ENCODE assay signal across 9 cellular contexts in the genomic region with DNA sequence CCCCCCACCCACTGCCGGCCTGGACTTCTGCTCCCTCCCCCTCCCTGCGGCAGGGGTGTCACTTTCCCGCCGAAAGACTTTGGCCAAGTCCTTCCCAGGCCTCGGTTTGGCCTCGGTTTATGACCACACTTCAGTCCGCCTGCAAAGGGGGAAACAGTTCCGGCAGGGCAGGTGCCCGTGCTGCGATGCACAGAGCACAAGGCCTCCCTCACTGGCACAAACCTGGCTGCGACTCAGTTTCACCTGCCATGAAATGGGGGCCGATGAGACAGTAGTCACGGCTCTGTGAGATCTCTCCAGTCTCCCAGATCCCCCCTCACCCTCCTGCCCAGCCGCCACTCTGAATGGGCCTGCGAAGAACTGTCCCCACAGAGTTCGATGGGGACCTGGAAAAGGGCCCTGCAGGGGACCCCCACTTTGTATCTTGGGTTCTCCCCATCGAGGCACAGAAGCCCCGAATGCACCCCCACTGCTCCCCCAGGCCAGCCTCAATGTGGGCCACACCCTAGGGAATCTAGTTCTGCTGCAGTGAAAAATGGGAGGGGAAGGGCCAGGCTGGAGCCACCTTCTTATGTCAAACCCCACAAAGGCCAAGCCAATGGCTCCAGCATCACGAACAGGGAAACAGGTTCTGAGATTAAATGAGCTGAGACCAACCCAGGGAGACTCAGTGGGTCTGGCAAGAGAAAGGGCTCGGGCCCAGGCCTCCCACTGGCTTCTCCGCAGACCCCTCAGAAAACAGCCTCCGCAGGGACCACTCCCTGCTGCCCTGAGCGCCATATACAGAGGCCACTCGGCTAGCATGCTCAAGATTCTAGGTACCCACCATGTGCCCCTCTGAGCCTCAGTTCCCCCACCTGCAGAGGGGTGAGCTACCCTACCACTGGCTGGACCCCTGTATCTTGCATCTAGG. TPM values are rescaled to one million over a fixed set of nuclear protein-coding genes. Genes with fewer than 3 reads are reported as not detected.
DNase-seq lines count a peak whose midpoint lies in the region; ATAC-seq and TF ChIP-seq lines count a peak whose summit lies in the region.
"Had no signal": no experiment of that assay in that cellular context is flagged by ENCODE, and none has a peak within 500 bp of the region (broad histone marks: within the 10 kb centered on the region; RNA-seq: fewer than 3 reads in every experiment).

No MANE protein-coding gene starts in this region.

- H3K36me3 ChIP-seq in mammary epithelial cell (ENCODE audit: insufficient read depth, low read length) (no peaks in the 10 kb centered on the region), thyroid gland (no peaks in the 10 kb centered on the region)
- H3K36me3 ChIP-seq: left lung had no signal

- H3K9me3 ChIP-seq in mammary epithelial cell (replicated peaks; ENCODE audit: insufficient read depth, low read length): no peaks in the 10 kb centered on the region
- no peaks in the 10 kb centered on the region for H3K9me3 ChIP-seq in thyroid gland
- H3K9me3 ChIP-seq: left lung had no signal

- TF ChIP-seq CTCF in mammary epithelial cell (conservative IDR thresholded peaks at IDR 0.05 in 1 of 2, IDR thresholded peaks at IDR 0.05 in 1 of 2; ENCODE audit: extremely low read depth in 1 of 2, insufficient read depth in 1 of 2, low read depth in 1 of 2, low read length in 2 of 2) (no peak), thyroid gland (IDR thresholded peaks at IDR 0.05) (no peak)

- peak overlapping the region; percentile 55 for H3K4me2 ChIP-seq in mammary epithelial cell (ENCODE audit: insufficient read depth, low read depth, low read length)

- H3K27me3 Mint-ChIP-seq in activated naive CD4-positive, alpha-beta T cell treated with anti-CD3 and anti-CD28 coated beads for 36 hours (ENCODE audit: low read depth): no peaks in the 10 kb centered on the region
- H3K27me3 Mint-ChIP-seq in memory B cell: peaks cover 2% of the 10 kb centered on the region

- ATAC-seq in memory B cell (ENCODE audit: low read depth): no peak
- no peak for ATAC-seq in GM19023 (IDR thresholded peaks at IDR 0.05; ENCODE audit: unreplicated experiment)

- H4K20me1 ChIP-seq in mammary epithelial cell (ENCODE audit: insufficient read depth, low read length): no peaks in the 10 kb centered on the region

- H3K4me1 Mint-ChIP-seq in activated naive CD4-positive, alpha-beta T cell treated with anti-CD3 and anti-CD28 coated beads for 36 hours (ENCODE audit: low read depth): no peaks in the 10 kb centered on the region
- H3K4me1 Mint-ChIP-seq in memory B cell: peaks cover 2% of the 10 kb centered on the region

- in situ Hi-C loops in mammary epithelial cell (cut with MboI; ENCODE audit: low sequenced_read_pairs in 2 of 2): no loop called here

- TF ChIP-seq POLR2A in thyroid gland (IDR thresholded peaks at IDR 0.05): no peak

- no TSS peak for BruUV-seq in mammary epithelial cell (replicated peaks; lab: Mats Ljungman, UMichigan)

- H3K4me1 ChIP-seq in mammary epithelial cell (ENCODE audit: insufficient read depth, low read length): peaks cover 42% of the 10 kb centered on the region
- H3K4me1 ChIP-seq in thyroid gland: peaks cover 64 to 82% of the 10 kb centered on the region in 2 donors

- H3K27ac ChIP-seq in mammary epithelial cell (ENCODE audit: insufficient read depth, low read depth, low read length) (no peak overlapping the region), thyroid gland (peak overlapping the region in 2 of 3 donors; percentile 3 to 7)

- no peak overlapping the region for H2AFZ ChIP-seq in mammary epithelial cell (ENCODE audit: low read depth, low read length)

- dilution Hi-C loops in mammary epithelial cell (cut with HindIII; ENCODE audit: low sequenced_read_pairs): no loop called here

- DNase-seq in activated naive CD4-positive, alpha-beta T cell treated with anti-CD3 and anti-CD28 coated beads for 36 hours: no peak
- no peak for DNase-seq in activated naive CD4-positive, alpha-beta T cell (lab: John Stamatoyannopoulos, UW)
- DNase-seq in mammary epithelial cell: no peak
- no peak for DNase-seq in memory B cell (ENCODE audit: low spot score in 2 of 2)
- DNase-seq in thyroid gland: peak in 1 of 2 donors; percentile 33
- no peak for DNase-seq in islet precursor cell
- no peak for DNase-seq in GOT3 (lab: John Stamatoyannopoulos, UW)

- no peaks in the 10 kb centered on the region for H3K27me3 ChIP-seq in mammary epithelial cell (ENCODE audit: insufficient read depth, low read length)
- no peaks in the 10 kb centered on the region for H3K27me3 ChIP-seq in thyroid gland

- 58% methylated on average over 14 of the region's 24 CpGs for WGBS in mammary epithelial cell (ENCODE audit: low coverage, missing lambda C conversion rate)
- WGBS in thyroid gland, 2 donors: 78 to 92% methylated on average over 14 to 17 of the region's 24 CpGs

- H3K9me3 Mint-ChIP-seq in activated naive CD4-positive, alpha-beta T cell treated with anti-CD3 and anti-CD28 coated beads for 36 hours: no peaks in the 10 kb centered on the region
- no peaks in the 10 kb centered on the region for H3K9me3 Mint-ChIP-seq in memory B cell

- H3K36me3 Mint-ChIP-seq in activated naive CD4-positive, alpha-beta T cell treated with anti-CD3 and anti-CD28 coated beads for 36 hours (ENCODE audit: low read depth): no peaks in the 10 kb centered on the region
- H3K36me3 Mint-ChIP-seq in memory B cell: no peaks in the 10 kb centered on the region

- intact Hi-C loops in activated naive CD4-positive, alpha-beta T cell treated with anti-CD3 and anti-CD28 coated beads for 36 hours (cut with micrococcal nuclease): no loop called here
- intact Hi-C loops in mammary epithelial cell (cut with micrococcal nuclease): loop anchor here (2.0 to 5.0 kb wide), 2 partner anchors 25 to 130 kb away; a partner anchor contains a TSS
- intact Hi-C loops in thyroid gland (cut with DNase I): no loop called here

- no peak overlapping the region for H3K4me3 ChIP-seq in mammary epithelial cell (replicated peaks in 1 of 3; ENCODE audit: insufficient read depth in 1 of 3, low read depth in 2 of 3, low read length in 3 of 3)
- H3K4me3 ChIP-seq in thyroid gland (replicated peaks in 1 of 3): no peak overlapping the region

- H3K79me2 ChIP-seq in mammary epithelial cell (ENCODE audit: insufficient read depth, low read length): peaks cover 9% of the 10 kb centered on the region

- H3K27ac Mint-ChIP-seq in activated naive CD4-positive, alpha-beta T cell treated with anti-CD3 and anti-CD28 coated beads for 36 hours: no peak overlapping the region
- H3K27ac Mint-ChIP-seq in memory B cell: no peak overlapping the region

- H3K4me3 Mint-ChIP-seq in activated naive CD4-positive, alpha-beta T cell treated with anti-CD3 and anti-CD28 coated beads for 36 hours: peak overlapping the region; percentile 36
- peak overlapping the region; percentile 63 for H3K4me3 Mint-ChIP-seq in memory B cell

- CTCF ChIA-PET in activated naive CD4-positive, alpha-beta T cell treated with anti-CD3 and anti-CD28 coated beads for 36 hours (lab: Charles Lee): no interaction called here
- CTCF ChIA-PET in mammary epithelial cell (lab: Charles Lee; ENCODE audit: low non-redundant PET): interaction anchor here (0.6 kb wide), 1 partner anchor 26 kb away, joined by 6 read pairs; no protein-coding TSS in a partner anchor

- H3K9ac ChIP-seq in mammary epithelial cell (ENCODE audit: insufficient read depth, low read length): no peak overlapping the region

RNA-seq across cellular contexts. Expression of a gene that starts 29.0 kb away (rescaled TPM):
- total RNA-seq in activated naive CD4-positive, alpha-beta T cell treated with anti-CD3 and anti-CD28 coated beads for 36 hours: 1 to 10 TPM; 2.0 to 2.6 TPM
- total RNA-seq in mammary epithelial cell: 10 to 100 TPM; 16.4 to 34.3 TPM
- 6.0 TPM for polyA plus RNA-seq in mammary epithelial cell
- polyA minus RNA-seq in mammary epithelial cell: 2.3 TPM
- total RNA-seq in thyroid gland: 100 to 1,000 TPM in 3 of 4 donors, 10 to 100 TPM in 1; 34.5 to 123 (median 111) TPM

RNA-seq across cellular contexts. Expression of a gene that starts 33.3 kb away (rescaled TPM):
- 10 to 100 TPM; 16.0 to 19.0 TPM for total RNA-seq in activated naive CD4-positive, alpha-beta T cell treated with anti-CD3 and anti-CD28 coated beads for 36 hours
- 10 to 100 TPM; 22.5 to 45.7 TPM for total RNA-seq in mammary epithelial cell
- 39.1 TPM for polyA plus RNA-seq in mammary epithelial cell
- polyA minus RNA-seq in mammary epithelial cell: 47.0 TPM
- total RNA-seq in thyroid gland: 10 to 100 TPM; 50.3 to 82.7 (median 65.2) TPM

RNA-seq across cellular contexts. Expression of a gene that starts 46.0 kb away (rescaled TPM):
- total RNA-seq in activated naive CD4-positive, alpha-beta T cell treated with anti-CD3 and anti-CD28 coated beads for 36 hours: 10 to 100 TPM; 22.9 to 23.6 TPM
- total RNA-seq in mammary epithelial cell (10 to 100 TPM; 13.2 to 22.1 TPM), thyroid gland (10 to 100 TPM; 19.5 to 34.5 (median 25.6) TPM)
- 21.2 TPM for polyA plus RNA-seq in mammary epithelial cell
- polyA minus RNA-seq in mammary epithelial cell: 13.9 TPM

RNA-seq across cellular contexts. Expression of a gene that starts 46.1 kb away (rescaled TPM):
- total RNA-seq in activated naive CD4-positive, alpha-beta T cell treated with anti-CD3 and anti-CD28 coated beads for 36 hours: 10 to 100 TPM; 53.7 to 56.8 TPM
- total RNA-seq in mammary epithelial cell (100 to 1,000 TPM; 180 to 193 TPM), thyroid gland (100 to 1,000 TPM in 3 of 4 donors, 10 to 100 TPM in 1; 92.6 to 216 (median 138) TPM)
- polyA plus RNA-seq in mammary epithelial cell: 362 TPM
- polyA minus RNA-seq in mammary epithelial cell: 84.3 TPM

Comparison
In these comparisons a context has a peak if more than half of its experiments do, and no peak if none do; other contexts are left out.
1. RNA of a gene that starts 29.0 kb away (total RNA-seq): 34.5 to 123 TPM in thyroid gland and 16.4 to 34.3 TPM in mammary epithelial cell; 2.0 to 2.6 TPM in activated naive CD4-positive, alpha-beta T cell treated with anti-CD3 and anti-CD28 coated beads for 36 hours; every median in the first group is over 4 times any median in the second.